Comparison of ENCODE assay signal across 19 cellular contexts in the genomic region with DNA sequence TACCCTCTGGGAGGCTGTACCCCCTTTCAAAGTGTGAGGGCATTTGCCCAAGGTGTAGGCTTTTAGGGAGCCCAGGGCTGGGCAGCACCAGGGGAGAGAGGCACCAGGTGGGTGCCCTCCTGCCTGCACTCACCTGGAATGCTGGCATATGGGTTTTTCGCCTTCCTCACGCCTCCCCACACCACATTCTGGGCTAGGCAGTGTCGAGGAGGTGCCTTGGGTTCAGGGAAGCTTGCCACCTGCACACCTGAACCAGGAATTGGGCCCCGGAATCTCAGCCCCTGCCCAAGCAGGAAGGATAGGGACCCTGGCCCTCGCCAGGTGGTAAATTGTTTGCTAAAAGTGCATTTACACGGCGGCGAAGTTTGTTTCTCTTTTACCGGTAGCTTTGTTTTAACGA. TPM values are rescaled to one million over a fixed set of nuclear protein-coding genes. Genes with fewer than 3 reads are reported as not detected.
DNase-seq lines count a peak whose midpoint lies in the region; ATAC-seq and TF ChIP-seq lines count a peak whose summit lies in the region.
"Had no signal": no experiment of that assay in that cellular context is flagged by ENCODE, and none has a peak within 500 bp of the region (broad histone marks: within the 10 kb centered on the region; RNA-seq: fewer than 3 reads in every experiment).

No MANE protein-coding gene starts in this region.

- no peaks in the 10 kb centered on the region for H3K9me2 ChIP-seq in hepatocyte (replicated peaks; ENCODE audit: insufficient read depth)

- H3K4me3 ChIP-seq in HUES6 (ENCODE audit: low read depth, low read length) (peak overlapping the region; percentile 69), hepatocyte (no peak overlapping the region), neural progenitor cell (no peak overlapping the region), uterus (no peak overlapping the region)
- H3K4me3 ChIP-seq: K562 had no signal

- H3K4me1 Mint-ChIP-seq in neural progenitor cell: peaks cover 13% of the 10 kb centered on the region

- H3K27me3 Mint-ChIP-seq in neural progenitor cell (ENCODE audit: insufficient read depth, low read depth): peaks cover 72% of the 10 kb centered on the region

- H3K9me3 ChIP-seq in ES-I3 (ENCODE audit: control insufficient read depth, insufficient read depth, low read length) (no peaks in the 10 kb centered on the region), HUES6 (ENCODE audit: control insufficient read depth, insufficient read depth, low read depth, low read length) (no peaks in the 10 kb centered on the region), hepatocyte (ENCODE audit: low read depth) (no peaks in the 10 kb centered on the region), neural progenitor cell (ENCODE audit: low read depth) (no peaks in the 10 kb centered on the region), uterus (no peaks in the 10 kb centered on the region)

- no peaks in the 10 kb centered on the region for H4K20me1 ChIP-seq in hepatocyte (ENCODE audit: insufficient read depth, poor library complexity, severe bottlenecking)
- H4K20me1 ChIP-seq in neural progenitor cell (ENCODE audit: low read depth): peaks cover 52% of the 10 kb centered on the region

- POLR2A ChIA-PET in RWPE1 (lab: Yijun Ruan, JAX; ENCODE audit: low non-redundant PET): no interaction called here

- H3K27me3 ChIP-seq in HUES6 (ENCODE audit: control insufficient read depth, insufficient read depth, low read length) (peaks cover 80% of the 10 kb centered on the region), hepatocyte (peaks cover 83% of the 10 kb centered on the region), neural progenitor cell (peaks cover 79% of the 10 kb centered on the region), uterus (no peaks in the 10 kb centered on the region)

- no peak for TF ChIP-seq POLR2A in uterus (IDR thresholded peaks at IDR 0.05)

- no peak overlapping the region for H3K4me3 Mint-ChIP-seq in neural progenitor cell

- H3F3A ChIP-seq in neural progenitor cell (ENCODE audit: low read depth): no peaks in the 10 kb centered on the region

- H3K27ac ChIP-seq in HUES6 (ENCODE audit: low read depth, low read length) (no peak overlapping the region), hepatocyte (no peak overlapping the region), neural progenitor cell (no peak overlapping the region), uterus (no peak overlapping the region), RWPE1 (no peak overlapping the region)
- H3K27ac ChIP-seq: HL-60 had no signal

- ATAC-seq in HG02798 (IDR thresholded peaks at IDR 0.05; ENCODE audit: poor library complexity, unreplicated experiment): no peak
- ATAC-seq: K562, PC-3 had no signal

- CTCF ChIA-PET in RWPE1 (lab: Yijun Ruan, JAX): no interaction called here

- H3K4me2 ChIP-seq in hepatocyte (peak overlapping the region; percentile 59), neural progenitor cell (peak overlapping the region; percentile 72)

- H3K9ac ChIP-seq in ES-I3 (ENCODE audit: low read depth, low read length) (peak overlapping the region; percentile 74), HUES6 (ENCODE audit: low read length) (peak overlapping the region; percentile 6), neural progenitor cell (no peak overlapping the region)

- no peaks in the 10 kb centered on the region for H3K9me3 Mint-ChIP-seq in neural progenitor cell

- TF ChIP-seq CTCF in hepatocyte (IDR thresholded peaks at IDR 0.05; ENCODE audit: poor library complexity): no peak
- TF ChIP-seq CTCF in neural progenitor cell (IDR thresholded peaks at IDR 0.05): no peak
- no peak for TF ChIP-seq CTCF in uterus (IDR thresholded peaks at IDR 0.05)
- TF ChIP-seq CTCF in RWPE1 (conservative IDR thresholded peaks at IDR 0.05; ENCODE audit: low read depth): no peak

- H3K27ac Mint-ChIP-seq in neural progenitor cell: no peak overlapping the region
- H3K27ac Mint-ChIP-seq: CD14-positive monocyte had no signal

- DNase-seq in hepatocyte (ENCODE audit: low spot score) (no peak), neural progenitor cell (ENCODE audit: low spot score) (no peak), uterus (no peak), RWPE1 (ENCODE audit: low spot score) (no peak)
- no peak for DNase-seq in activated CD4-positive, alpha-beta T cell treated with anti-CD3 and anti-CD28 coated beads, Interleukin-2, amount 50 U/mL, for 4 hours
- DNase-seq: COR-L47, HCEC 1CT, MV-4-11, NCI-H1417, NCI-H1930, NCI-H510A, NCI-H774, PC-3 had no signal

- intact Hi-C loops in uterus (cut with DNase I; ENCODE audit: low total_unique reads): no loop called here

- H3K36me3 ChIP-seq in ES-I3 (ENCODE audit: insufficient read depth, low read length) (no peaks in the 10 kb centered on the region), HUES6 (ENCODE audit: control insufficient read depth, insufficient read depth, low read length) (no peaks in the 10 kb centered on the region), hepatocyte (replicated peaks; ENCODE audit: insufficient read depth, low read depth) (no peaks in the 10 kb centered on the region), neural progenitor cell (no peaks in the 10 kb centered on the region), uterus (no peaks in the 10 kb centered on the region)

- peaks cover 3% of the 10 kb centered on the region; the same call in 1 of the 2 replicates for H3K4me1 ChIP-seq in ES-I3 (ENCODE audit: insufficient read depth, low read length)
- peaks cover 51% of the 10 kb centered on the region for H3K4me1 ChIP-seq in HUES6 (ENCODE audit: control insufficient read depth, insufficient read depth, low read length)
- peaks cover 29% of the 10 kb centered on the region for H3K4me1 ChIP-seq in hepatocyte (ENCODE audit: insufficient read depth)
- H3K4me1 ChIP-seq in neural progenitor cell: peaks cover 31% of the 10 kb centered on the region
- peaks cover 0 to 7% of the 10 kb centered on the region in 2 donors for H3K4me1 ChIP-seq in uterus

- WGBS in hepatocyte (ENCODE audit: low lambda C conversion rate, missing lambda C conversion rate): 29% methylated on average over 10 of the region's 10 CpGs

- H3K79me2 ChIP-seq in hepatocyte (peaks cover 3% of the 10 kb centered on the region), neural progenitor cell (ENCODE audit: low read depth) (no peaks in the 10 kb centered on the region)

- no peak overlapping the region for H2AFZ ChIP-seq in hepatocyte
- H2AFZ ChIP-seq in neural progenitor cell (replicated peaks): no peak overlapping the region

- H3K36me3 Mint-ChIP-seq in neural progenitor cell: no peaks in the 10 kb centered on the region

RNA-seq across cellular contexts. Expression of gene TSHZ3, which starts 5.1 kb away (rescaled TPM):
- 4.9 and 5.7 TPM in 2 replicates for total RNA-seq in hepatocyte
- polyA plus RNA-seq in hepatocyte: 5.3 and 5.7 TPM in 2 replicates
- 0.60 and 1.2 TPM in 2 replicates for total RNA-seq in neural progenitor cell (ENCODE audit: low replicate concordance)
- 10 to 100 TPM in 3 of 4 donors, 1 to 10 TPM in 1; 3.2 to 65.5 (median 27.9) TPM for total RNA-seq in uterus
